In genomic region chr5:57298295-57298984, GRCh38 we compare ENCODE assay signal across 8 cellular contexts.
A peak's percentile ranks its signal among the peaks of the same experiment; 100 is the strongest.
DNase-seq lines count a peak whose midpoint lies in the region; ATAC-seq and TF ChIP-seq lines count a peak whose summit lies in the region.

No MANE protein-coding gene starts in this region.

- ATAC-seq in GM21447 (IDR thresholded peaks at IDR 0.05; ENCODE audit: unreplicated experiment), result peak; percentile 9

- peaks cover 30% of the 10 kb centered on the region for H3K4me1 Mint-ChIP-seq in activated T-helper 2 cell treated with anti-CD3 and anti-CD28 coated beads, Interferon-gamma antibody, Interleukin-2, Interleukin-4, amounts not matched to agents 10 μg/mL and 5 μg/mL and 100 μg/mL, durations not matched to agents 14 hours and 24 hours and 36 hours (ENCODE audit: low read depth)

- no peaks in the 10 kb centered on the region for H3K9me3 Mint-ChIP-seq in activated T-helper 2 cell treated with anti-CD3 and anti-CD28 coated beads, Interferon-gamma antibody, Interleukin-2, Interleukin-4, amounts not matched to agents 10 μg/mL and 5 μg/mL and 100 μg/mL, durations not matched to agents 14 hours and 24 hours and 36 hours

- CTCF ChIA-PET in RWPE1 (lab: Yijun Ruan, JAX), result interaction anchor here (0.5 to 2.7 kb wide), 47 partner anchors 12 to 1822 kb away, joined by 3 to 24 read pairs (median 3); no protein-coding TSS in a partner anchor

- DNase-seq in COR-L47 (lab: John Stamatoyannopoulos, UW), result peak; percentile 88
- peak; percentile 73 for DNase-seq in LHCN-M2 (ENCODE audit: low read depth)
- DNase-seq in RWPE1 (ENCODE audit: low spot score), result peak; percentile 76
- peak; percentile 70 for DNase-seq in activated T-helper 2 cell treated with anti-CD3 and anti-CD28 coated beads, Interferon-gamma antibody, Interleukin-2, Interleukin-4, amounts not matched to agents 10 μg/mL and 5 μg/mL and 100 μg/mL, durations not matched to agents 14 hours and 24 hours and 36 hours (ENCODE audit: low spot score)
- peak; percentile 88 for DNase-seq in fibroblast of villous mesenchyme (ENCODE audit: low read depth)
- DNase-seq in non-pigmented ciliary epithelial cell (ENCODE audit: low read depth), result peak; percentile 47
- peak; percentile 96 for DNase-seq in superior temporal gyrus (ENCODE audit: extremely low spot score)

- no peaks in the 10 kb centered on the region for H3K36me3 Mint-ChIP-seq in activated T-helper 2 cell treated with anti-CD3 and anti-CD28 coated beads, Interferon-gamma antibody, Interleukin-2, Interleukin-4, amounts not matched to agents 10 μg/mL and 5 μg/mL and 100 μg/mL, durations not matched to agents 14 hours and 24 hours and 36 hours (ENCODE audit: low read depth)

- intact Hi-C loops in activated T-helper 2 cell treated with anti-CD3 and anti-CD28 coated beads, Interferon-gamma antibody, Interleukin-2, Interleukin-4, amounts not matched to agents 10 μg/mL and 5 μg/mL and 100 μg/mL, durations not matched to agents 14 hours and 24 hours and 36 hours (cut with micrococcal nuclease), result loop anchor here (2.0 to 10.0 kb wide), 4 partner anchors 134 to 476 kb away; no protein-coding TSS in a partner anchor

- no peak overlapping the region for H3K4me3 ChIP-seq in fibroblast of villous mesenchyme (ENCODE audit: low read depth, low read length)

- peaks cover 7% of the 10 kb centered on the region for H3K27me3 Mint-ChIP-seq in activated T-helper 2 cell treated with anti-CD3 and anti-CD28 coated beads, Interferon-gamma antibody, Interleukin-2, Interleukin-4, amounts not matched to agents 10 μg/mL and 5 μg/mL and 100 μg/mL, durations not matched to agents 14 hours and 24 hours and 36 hours (ENCODE audit: low read depth)

- POLR2A ChIA-PET in RWPE1 (lab: Yijun Ruan, JAX; ENCODE audit: low non-redundant PET), result interaction anchor here (1.0 kb wide), 1 partner anchor 1162 kb away, joined by 4 read pairs; the partner anchor contains the start of gene PLK2

- H3K4me3 Mint-ChIP-seq in activated T-helper 2 cell treated with anti-CD3 and anti-CD28 coated beads, Interferon-gamma antibody, Interleukin-2, Interleukin-4, amounts not matched to agents 10 μg/mL and 5 μg/mL and 100 μg/mL, durations not matched to agents 14 hours and 24 hours and 36 hours (ENCODE audit: low read depth), result peak overlapping the region; percentile 57

- no peak overlapping the region for H3K27ac Mint-ChIP-seq in activated T-helper 2 cell treated with anti-CD3 and anti-CD28 coated beads, Interferon-gamma antibody, Interleukin-2, Interleukin-4, amounts not matched to agents 10 μg/mL and 5 μg/mL and 100 μg/mL, durations not matched to agents 14 hours and 24 hours and 36 hours

- TF ChIP-seq CTCF in RWPE1 (conservative IDR thresholded peaks at IDR 0.05; ENCODE audit: low read depth), result peak; percentile 92
- peak; percentile 85 for TF ChIP-seq CTCF in fibroblast of villous mesenchyme (IDR thresholded peaks at IDR 0.05; ENCODE audit: insufficient read depth, low read depth, low read length)

- H3K27ac ChIP-seq in RWPE1, result no peak overlapping the region
